In the genomic region with DNA sequence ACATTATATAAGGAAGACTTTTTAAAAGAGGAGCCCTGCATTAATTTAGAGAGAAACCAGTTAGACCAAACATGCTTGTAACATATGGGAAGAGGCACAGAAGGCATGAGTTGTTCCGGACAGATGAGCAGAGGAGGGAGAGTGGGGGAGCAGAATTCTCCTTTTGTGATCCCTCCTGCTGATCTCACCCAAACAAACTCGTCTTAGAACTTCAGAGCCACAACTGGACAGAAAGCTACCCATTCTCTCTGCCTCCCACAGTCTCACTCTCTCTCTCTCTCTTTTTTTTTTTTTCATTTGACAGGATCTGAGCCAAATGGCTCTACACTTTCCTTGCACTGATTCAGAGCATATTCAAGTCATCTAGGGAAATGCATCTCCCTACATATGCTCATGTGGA, we compare ENCODE assay signal across 1 cellular context.
TF ChIP-seq lines count a peak whose summit lies in the region.

No MANE protein-coding gene starts in this region.

TF ChIP-seq in GM23338, 12 proteins besides CTCF, POLR2A, EP300 and RAD21 (continued from another document):
- TF ChIP-seq ZNF462 (CRISPR knock-in tag; IDR thresholded peaks at IDR 0.05): no peak
- no peak for TF ChIP-seq ZNF114 (CRISPR knock-in tag; IDR thresholded peaks at IDR 0.05)
